Comparison of ENCODE assay signal across 9 cellular contexts in genomic region chr17:1882836-1883235, GRCh38. TPM values are rescaled to one million over a fixed set of nuclear protein-coding genes. Genes with fewer than 3 reads are reported as not detected.
DNase-seq lines count a peak whose midpoint lies in the region; ATAC-seq and TF ChIP-seq lines count a peak whose summit lies in the region.
"Had no signal": no experiment of that assay in that cellular context is flagged by ENCODE, and none has a peak within 500 bp of the region (broad histone marks: within the 10 kb centered on the region; RNA-seq: fewer than 3 reads in every experiment).

No MANE protein-coding gene starts in this region.

- no peak overlapping the region for H3K27ac ChIP-seq in PC-3 (ENCODE audit: low read length)
- H3K27ac ChIP-seq in colonic mucosa: no peak overlapping the region

- CTCF ChIA-PET in PC-3 (lab: Charles Lee): no interaction called here

- DNase-seq in stimulated activated CD8-positive, alpha-beta memory T cell treated with anti-CD3 and anti-CD28 coated beads, Interleukin-4, amount 100 ng/mL, for 24 hours (ENCODE audit: low read depth): peak; percentile 6
- DNase-seq in stimulated activated CD8-positive, alpha-beta memory T cell treated with anti-CD3 and anti-CD28 coated beads, Interleukin-4, amount 100 ng/mL, for 48 hours: no peak
- DNase-seq in PC-3 (peak; percentile 54), colonic mucosa (peak; percentile 32), mucosa of gallbladder (ENCODE audit: low spot score) (peak; percentile 17), SKM-1 (lab: John Stamatoyannopoulos, UW; ENCODE audit: unreplicated experiment) (no peak)
- no peak for DNase-seq in activated T-helper 1 cell treated with anti-CD3 and anti-CD28 coated beads, Interleukin-12 subunit alpha, Interleukin-12 subunit beta, Interleukin-2, Interleukin-4 antibody, amounts not matched to agents 30 ng/mL and 10 ng/mL and 1 ng/mL, durations not matched to agents 14 hours and 24 hours and 36 hours (ENCODE audit: low spot score)

- H3K27ac Mint-ChIP-seq in activated T-helper 1 cell treated with anti-CD3 and anti-CD28 coated beads, Interleukin-12 subunit alpha, Interleukin-12 subunit beta, Interleukin-2, Interleukin-4 antibody, amounts not matched to agents 30 ng/mL and 10 ng/mL and 1 ng/mL, durations not matched to agents 14 hours and 24 hours and 36 hours: no peak overlapping the region

- no peak overlapping the region for H3K4me3 Mint-ChIP-seq in activated T-helper 1 cell treated with anti-CD3 and anti-CD28 coated beads, Interleukin-12 subunit alpha, Interleukin-12 subunit beta, Interleukin-2, Interleukin-4 antibody, amounts not matched to agents 30 ng/mL and 10 ng/mL and 1 ng/mL, durations not matched to agents 14 hours and 24 hours and 36 hours

- H3K9me3 ChIP-seq in PC-3 (ENCODE audit: low read length) (no peaks in the 10 kb centered on the region), colonic mucosa (no peaks in the 10 kb centered on the region)
- H3K9me3 ChIP-seq: HAP-1 had no signal

- H3F3A ChIP-seq in PC-3 (ENCODE audit: low read length, unreplicated experiment): no peaks in the 10 kb centered on the region

- peaks cover 64% of the 10 kb centered on the region for H3K36me3 Mint-ChIP-seq in activated T-helper 1 cell treated with anti-CD3 and anti-CD28 coated beads, Interleukin-12 subunit alpha, Interleukin-12 subunit beta, Interleukin-2, Interleukin-4 antibody, amounts not matched to agents 30 ng/mL and 10 ng/mL and 1 ng/mL, durations not matched to agents 14 hours and 24 hours and 36 hours (ENCODE audit: low read depth)

- H3K9me3 Mint-ChIP-seq in activated T-helper 1 cell treated with anti-CD3 and anti-CD28 coated beads, Interleukin-12 subunit alpha, Interleukin-12 subunit beta, Interleukin-2, Interleukin-4 antibody, amounts not matched to agents 30 ng/mL and 10 ng/mL and 1 ng/mL, durations not matched to agents 14 hours and 24 hours and 36 hours: no peaks in the 10 kb centered on the region

- H3K36me3 ChIP-seq in PC-3 (ENCODE audit: low read depth, low read length) (peaks cover 34% of the 10 kb centered on the region), colonic mucosa (peaks cover 4% of the 10 kb centered on the region)

- H3K4me3 ChIP-seq in PC-3 (ENCODE audit: low read length) (no peak overlapping the region), colonic mucosa (no peak overlapping the region)
- H3K4me3 ChIP-seq: HAP-1 had no signal

- no peak overlapping the region for H3K4me2 ChIP-seq in PC-3 (ENCODE audit: low read length)

- TF ChIP-seq CTCF in PC-3 (conservative IDR thresholded peaks at IDR 0.05; ENCODE audit: low read depth, low read length): peak; percentile 58
- TF ChIP-seq CTCF in colonic mucosa (IDR thresholded peaks at IDR 0.05): peak; percentile 48

- no peaks in the 10 kb centered on the region for H4K20me1 ChIP-seq in PC-3 (ENCODE audit: low read length)

- no peaks in the 10 kb centered on the region for H3K9me2 ChIP-seq in PC-3 (replicated peaks; ENCODE audit: low read length)

- H3K4me1 ChIP-seq in PC-3 (ENCODE audit: insufficient read depth, low read length) (no peaks in the 10 kb centered on the region), colonic mucosa (no peaks in the 10 kb centered on the region)
- H3K4me1 ChIP-seq: HAP-1 had no signal

- POLR2A ChIA-PET in PC-3 (lab: Charles Lee; ENCODE audit: unreplicated experiment): no interaction called here

- no peak overlapping the region for H3K9ac ChIP-seq in PC-3 (ENCODE audit: low read length)
- no peak overlapping the region for H3K9ac ChIP-seq in colonic mucosa (ENCODE audit: low read depth in 2 of 2, low read length in 2 of 2)

- ATAC-seq in PC-3: no peak
- no peak for ATAC-seq in HG02870 (IDR thresholded peaks at IDR 0.05; ENCODE audit: unreplicated experiment)

- H3K27me3 Mint-ChIP-seq in activated T-helper 1 cell treated with anti-CD3 and anti-CD28 coated beads, Interleukin-12 subunit alpha, Interleukin-12 subunit beta, Interleukin-2, Interleukin-4 antibody, amounts not matched to agents 30 ng/mL and 10 ng/mL and 1 ng/mL, durations not matched to agents 14 hours and 24 hours and 36 hours (ENCODE audit: insufficient read depth): no peaks in the 10 kb centered on the region

- no peaks in the 10 kb centered on the region for H3K79me2 ChIP-seq in PC-3 (ENCODE audit: low read length)

- H3K27me3 ChIP-seq in PC-3 (ENCODE audit: low read length) (no peaks in the 10 kb centered on the region), colonic mucosa (no peaks in the 10 kb centered on the region)

- no TSS peak for BruUV-seq in PC-3 (replicated peaks; lab: Mats Ljungman, UMichigan)

- intact Hi-C loops in PC-3 (cut with micrococcal nuclease) (no loop called here), colonic mucosa (cut with DNase I) (loop anchor here (10.0 kb wide), 1 partner anchor 362 kb away; no protein-coding TSS in a partner anchor)
- intact Hi-C loops in activated T-helper 1 cell treated with anti-CD3 and anti-CD28 coated beads, Interleukin-12 subunit alpha, Interleukin-12 subunit beta, Interleukin-2, Interleukin-4 antibody, amounts not matched to agents 30 ng/mL and 10 ng/mL and 1 ng/mL, durations not matched to agents 14 hours and 24 hours and 36 hours (cut with micrococcal nuclease): no loop called here

- H2AFZ ChIP-seq in PC-3 (ENCODE audit: low read length): no peak overlapping the region

- peaks cover 18% of the 10 kb centered on the region for H3K4me1 Mint-ChIP-seq in activated T-helper 1 cell treated with anti-CD3 and anti-CD28 coated beads, Interleukin-12 subunit alpha, Interleukin-12 subunit beta, Interleukin-2, Interleukin-4 antibody, amounts not matched to agents 30 ng/mL and 10 ng/mL and 1 ng/mL, durations not matched to agents 14 hours and 24 hours and 36 hours (ENCODE audit: low read depth)

RNA-seq across cellular contexts. Expression of gene RPA1, which starts 53.0 kb away (rescaled TPM):
- total RNA-seq in PC-3 (2014; rRNA removed) (69.1 and 75.5 TPM in 2 replicates), colonic mucosa (100 to 1,000 TPM in 1 of 2 donors, 10 to 100 TPM in 1; 63.4 to 105 TPM), mucosa of gallbladder (85.6 TPM)
- total RNA-seq in activated T-helper 1 cell treated with anti-CD3 and anti-CD28 coated beads, Interleukin-12 subunit alpha, Interleukin-12 subunit beta, Interleukin-2, Interleukin-4 antibody, amounts not matched to agents 30 ng/mL and 10 ng/mL and 1 ng/mL, durations not matched to agents 14 hours and 24 hours and 36 hours: 266 and 269 TPM in 2 replicates

RNA-seq across cellular contexts. Expression of gene SMYD4, which starts 53.1 kb away (rescaled TPM):
- total RNA-seq in PC-3 (2014; rRNA removed) (8.1 and 9.3 TPM in 2 replicates), colonic mucosa (10 to 100 TPM in 1 of 2 donors, 1 to 10 TPM in 1; 8.0 to 14.7 TPM), mucosa of gallbladder (13.2 TPM)
- total RNA-seq in activated T-helper 1 cell treated with anti-CD3 and anti-CD28 coated beads, Interleukin-12 subunit alpha, Interleukin-12 subunit beta, Interleukin-2, Interleukin-4 antibody, amounts not matched to agents 30 ng/mL and 10 ng/mL and 1 ng/mL, durations not matched to agents 14 hours and 24 hours and 36 hours: 28.4 and 33.4 TPM in 2 replicates

Comparison
In these comparisons a context has a peak if more than half of its experiments do, and no peak if none do; other contexts are left out.
1. DNase-seq: peak in stimulated activated CD8-positive, alpha-beta memory T cell treated with anti-CD3 and anti-CD28 coated beads, Interleukin-4, amount 100 ng/mL, for 24 hours (single experiment), PC-3 (single experiment), colonic mucosa (single experiment) and mucosa of gallbladder (single experiment); none in stimulated activated CD8-positive, alpha-beta memory T cell treated with anti-CD3 and anti-CD28 coated beads, Interleukin-4, amount 100 ng/mL, for 48 hours (single experiment), SKM-1 (single experiment) and activated T-helper 1 cell treated with anti-CD3 and anti-CD28 coated beads, Interleukin-12 subunit alpha, Interleukin-12 subunit beta, Interleukin-2, Interleukin-4 antibody, amounts not matched to agents 30 ng/mL and 10 ng/mL and 1 ng/mL, durations not matched to agents 14 hours and 24 hours and 36 hours (single experiment).